12 cellular contexts compared by ENCODE assay signal in the genomic region with DNA sequence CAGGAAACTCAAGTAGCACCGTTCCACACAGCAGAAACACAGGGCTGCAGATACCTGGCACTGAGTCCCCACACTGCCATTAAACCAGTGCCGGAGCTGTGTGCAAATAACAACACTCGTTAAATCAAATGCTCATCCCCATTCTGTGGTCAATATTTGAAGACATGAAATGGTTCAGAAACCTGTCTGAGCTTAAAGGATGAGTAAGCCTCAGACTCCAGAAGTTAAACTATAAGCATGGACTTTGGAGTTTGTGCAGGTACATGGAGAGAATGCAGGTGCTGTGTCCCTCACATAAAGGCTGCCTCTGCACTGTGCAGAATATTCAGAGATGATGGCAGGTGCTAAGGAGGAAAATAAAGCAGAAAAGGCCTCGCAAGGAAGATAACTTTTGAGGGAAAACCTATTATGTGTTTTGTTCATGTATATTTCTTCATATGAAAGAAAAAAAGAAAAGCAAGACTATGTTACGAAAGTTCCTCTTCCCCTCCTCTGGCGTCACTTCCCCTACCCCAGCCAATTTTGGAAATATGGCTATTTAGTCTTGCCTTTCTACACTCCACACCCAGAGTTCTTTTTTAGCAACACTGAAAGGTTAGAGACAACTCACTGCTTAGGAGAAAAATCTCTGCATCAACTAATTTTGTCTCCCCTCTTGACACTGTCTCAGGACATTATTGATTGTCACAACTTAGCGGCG. TPM values are rescaled to one million over a fixed set of nuclear protein-coding genes. Genes with fewer than 3 reads are reported as not detected.
DNase-seq lines count a peak whose midpoint lies in the region; ATAC-seq and TF ChIP-seq lines count a peak whose summit lies in the region.
"Had no signal": no experiment of that assay in that cellular context is flagged by ENCODE, and none has a peak within 500 bp of the region (broad histone marks: within the 10 kb centered on the region; RNA-seq: fewer than 3 reads in every experiment).

No MANE protein-coding gene starts in this region.

- H3K36me3 Mint-ChIP-seq in CD4-positive, alpha-beta T cell (ENCODE audit: low read depth), result no peaks in the 10 kb centered on the region

- no peak for DNase-seq in CD4-positive, alpha-beta T cell
- DNase-seq in HL-60 (ENCODE audit: low read depth in 1 of 2, low spot score in 1 of 2), result peak in 1 of 2 experiments; percentile 59
- DNase-seq in SKM-1 treated with dmso at 0.1 percent for 144 hours (lab: John Stamatoyannopoulos, UW; ENCODE audit: unreplicated experiment), result peak; percentile 53
- no peak for DNase-seq in lower lobe of right lung
- DNase-seq in NCI-H1105 treated with DMSO at 0.1 percent for 48 hours (lab: John Stamatoyannopoulos, UW), result no peak
- DNase-seq in NCI-H226, result no peak
- DNase-seq in WERI-Rb-1, result no peak
- DNase-seq: HCEC 1CT had no signal

- H3K27me3 ChIP-seq in CD4-positive, alpha-beta T cell (ENCODE audit: control insufficient read depth, insufficient read depth, low read length), result no peaks in the 10 kb centered on the region
- no peaks in the 10 kb centered on the region for H3K27me3 ChIP-seq in HL-60 (ENCODE audit: insufficient read depth, poor library complexity, severe bottlenecking)
- H3K27me3 ChIP-seq in lower lobe of right lung (ENCODE audit: low read depth), result no peaks in the 10 kb centered on the region
- peaks cover 3% of the 10 kb centered on the region for H3K27me3 ChIP-seq in WERI-Rb-1 (ENCODE audit: insufficient read depth, low read depth, severe bottlenecking)

- CTCF ChIA-PET in CD4-positive, alpha-beta T cell (lab: Charles Lee), result no interaction called here

- TF ChIP-seq CTCF in CD4-positive, alpha-beta T cell (IDR thresholded peaks at IDR 0.05), result no peak
- TF ChIP-seq CTCF in HL-60 (IDR thresholded peaks at IDR 0.05; ENCODE audit: insufficient read depth, low read length) (no peak), lower lobe of right lung (IDR thresholded peaks at IDR 0.05) (no peak), WERI-Rb-1 (IDR thresholded peaks at IDR 0.05; ENCODE audit: low read depth, low read length) (no peak)

- H3K4me1 ChIP-seq in lower lobe of right lung, result peaks cover 30% of the 10 kb centered on the region

- H3K4me3 ChIP-seq in HL-60 (replicated peaks; ENCODE audit: insufficient read depth, low read length) (no peak overlapping the region), lower lobe of right lung (no peak overlapping the region), WERI-Rb-1 (ENCODE audit: low read depth, low read length) (no peak overlapping the region)

- H3K36me3 ChIP-seq in lower lobe of right lung (no peaks in the 10 kb centered on the region), WERI-Rb-1 (no peaks in the 10 kb centered on the region; the same call in 1 of the 2 replicates)

- H3K9me3 Mint-ChIP-seq in CD4-positive, alpha-beta T cell, result no peaks in the 10 kb centered on the region

- H3K4me3 Mint-ChIP-seq in CD4-positive, alpha-beta T cell, result peak overlapping the region; percentile 68

- H3K27ac Mint-ChIP-seq in CD4-positive, alpha-beta T cell, result peak overlapping the region; percentile 65

- peaks cover 59% of the 10 kb centered on the region for H3K4me1 Mint-ChIP-seq in CD4-positive, alpha-beta T cell (ENCODE audit: low read depth)

- no peaks in the 10 kb centered on the region for H3K27me3 Mint-ChIP-seq in CD4-positive, alpha-beta T cell

- POLR2A ChIA-PET in CD4-positive, alpha-beta T cell (lab: Charles Lee), result no interaction called here

- no peak overlapping the region for H3K27ac ChIP-seq in CD4-positive, alpha-beta T cell (ENCODE audit: low read depth, low read length)
- peak overlapping the region; percentile 82 for H3K27ac ChIP-seq in HL-60 (replicated peaks)
- peak overlapping the region; percentile 49 for H3K27ac ChIP-seq in lower lobe of right lung
- no peak overlapping the region for H3K27ac ChIP-seq in WERI-Rb-1

- ATAC-seq in CD4-positive, alpha-beta T cell (ENCODE audit: poor library complexity), result no peak
- ATAC-seq in lower lobe of right lung, result no peak

- H3K9me3 ChIP-seq in CD4-positive, alpha-beta T cell (ENCODE audit: control insufficient read depth, low read length), result no peaks in the 10 kb centered on the region
- H3K9me3 ChIP-seq in lower lobe of right lung, result no peaks in the 10 kb centered on the region
- H3K9me3 ChIP-seq in WERI-Rb-1 (ENCODE audit: severe bottlenecking), result no peaks in the 10 kb centered on the region

- intact Hi-C loops in CD4-positive, alpha-beta T cell (cut with DNase I, micrococcal nuclease), result loop anchor here in 1 of 2 experiments (5.0 kb wide), 1 partner anchor 272 kb away; a partner anchor contains a TSS
- intact Hi-C loops in lower lobe of right lung (cut with DNase I), result no loop called here

RNA-seq across cellular contexts. Expression of a gene that starts 4.6 kb away (rescaled TPM):
- 10 to 100 TPM; 10.7 to 13.1 TPM for total RNA-seq in CD4-positive, alpha-beta T cell
- 57.0 TPM for total RNA-seq in lower lobe of right lung

RNA-seq across cellular contexts. Expression of a gene that starts 33.8 kb away (rescaled TPM):
- not detected for total RNA-seq in CD4-positive, alpha-beta T cell
- total RNA-seq in lower lobe of right lung, result not detected
- total RNA-seq: cerebellum, frontal cortex, pulmonary artery endothelial cell, SK-MEL-5 had no signal

RNA-seq across cellular contexts. Expression of a gene that starts 38.0 kb away (rescaled TPM):
- total RNA-seq in CD4-positive, alpha-beta T cell, result 10 to 100 TPM; 51.7 to 58.6 TPM
- 26.1 TPM for total RNA-seq in lower lobe of right lung

RNA-seq across cellular contexts. Expression of a gene that starts 49.8 kb away (rescaled TPM):
- total RNA-seq in CD4-positive, alpha-beta T cell, result 1 to 10 TPM; 3.4 to 3.5 TPM
- 17.4 TPM for total RNA-seq in lower lobe of right lung

Comparison
In these comparisons a context has a peak if more than half of its experiments do, and no peak if none do; other contexts are left out.
1. H3K27ac ChIP-seq: peak in HL-60 (single experiment) and lower lobe of right lung (single experiment); none in CD4-positive, alpha-beta T cell (single experiment) and WERI-Rb-1 (single experiment).